9 cellular contexts compared by ENCODE assay signal in genomic region chr4:89829470-89830138, GRCh38. TPM values are rescaled to one million over a fixed set of nuclear protein-coding genes. Genes with fewer than 3 reads are reported as not detected.
DNase-seq lines count a peak whose midpoint lies in the region; ATAC-seq, FAIRE-seq and TF ChIP-seq lines count a peak whose summit lies in the region.
"Had no signal": no experiment of that assay in that cellular context is flagged by ENCODE, and none has a peak within 500 bp of the region (broad histone marks: within the 10 kb centered on the region; RNA-seq: fewer than 3 reads in every experiment).

No MANE protein-coding gene starts in this region.

- peak in 2 of 3 donors; percentile 26 to 62 for DNase-seq in CD4-positive, CD25-positive, alpha-beta regulatory T cell
- peak; percentile 41 for DNase-seq in activated T-helper 1 cell treated with anti-CD3 and anti-CD28 coated beads, Interleukin-12 subunit alpha, Interleukin-12 subunit beta, Interleukin-2, Interleukin-4 antibody, amounts not matched to agents 30 ng/mL and 10 ng/mL and 1 ng/mL, durations not matched to agents 14 hours and 24 hours and 36 hours (ENCODE audit: low spot score)
- DNase-seq in right lobe of liver (no peak), HUDEP-2 (lab: John Stamatoyannopoulos, UW; ENCODE audit: unreplicated experiment in 76 of 76) (no peak), kidney (no peak), NCI-H446 (lab: John Stamatoyannopoulos, UW) (no peak)

- no peak overlapping the region for H3K9ac ChIP-seq in kidney (ENCODE audit: low read length in 2 of 2)

- H3K4me1 ChIP-seq in CD4-positive, CD25-positive, alpha-beta regulatory T cell (ENCODE audit: control insufficient read depth, insufficient read depth, low read length, poor library complexity, severe bottlenecking): peaks cover 6% of the 10 kb centered on the region
- H3K4me1 ChIP-seq in right lobe of liver: no peaks in the 10 kb centered on the region
- no peaks in the 10 kb centered on the region for H3K4me1 ChIP-seq in kidney (ENCODE audit: control insufficient read depth in 1 of 2, insufficient read depth in 1 of 2, low read depth in 1 of 2, low read length in 2 of 2)

- peak; percentile 47 to 58 for ATAC-seq in CD4-positive, CD25-positive, alpha-beta regulatory T cell (ENCODE audit: low read depth in 2 of 2)
- ATAC-seq in GM19351 (IDR thresholded peaks at IDR 0.05; ENCODE audit: unreplicated experiment) (peak; percentile 96), HG03342 (IDR thresholded peaks at IDR 0.05; ENCODE audit: unreplicated experiment) (peak; percentile 87), right lobe of liver (peak; percentile 23 to 59 (median 32))

- H3K27ac ChIP-seq in CD4-positive, CD25-positive, alpha-beta regulatory T cell (ENCODE audit: insufficient read depth, low read length, poor library complexity, severe bottlenecking): no peak overlapping the region
- no peak overlapping the region for H3K27ac ChIP-seq in right lobe of liver
- no peak overlapping the region for H3K27ac ChIP-seq in kidney (ENCODE audit: low read depth in 2 of 2, low read length in 2 of 2)

- no peaks in the 10 kb centered on the region for H3K36me3 Mint-ChIP-seq in CD4-positive, CD25-positive, alpha-beta regulatory T cell
- peaks cover 2% of the 10 kb centered on the region for H3K36me3 Mint-ChIP-seq in activated T-helper 1 cell treated with anti-CD3 and anti-CD28 coated beads, Interleukin-12 subunit alpha, Interleukin-12 subunit beta, Interleukin-2, Interleukin-4 antibody, amounts not matched to agents 30 ng/mL and 10 ng/mL and 1 ng/mL, durations not matched to agents 14 hours and 24 hours and 36 hours (ENCODE audit: low read depth)

- 36% methylated on average over 7 of the region's 7 CpGs for WGBS in right lobe of liver (ENCODE audit: insufficient coverage, low coverage, low lambda C conversion rate, missing lambda C conversion rate)

- H3K27ac Mint-ChIP-seq in CD4-positive, CD25-positive, alpha-beta regulatory T cell: peak overlapping the region in 2 of 3 donors; percentile 1 to 73
- H3K27ac Mint-ChIP-seq in activated T-helper 1 cell treated with anti-CD3 and anti-CD28 coated beads, Interleukin-12 subunit alpha, Interleukin-12 subunit beta, Interleukin-2, Interleukin-4 antibody, amounts not matched to agents 30 ng/mL and 10 ng/mL and 1 ng/mL, durations not matched to agents 14 hours and 24 hours and 36 hours: peak overlapping the region; percentile 10

- peaks cover 7% of the 10 kb centered on the region for H3K27me3 ChIP-seq in CD4-positive, CD25-positive, alpha-beta regulatory T cell (ENCODE audit: control insufficient read depth, insufficient read depth, low read length)
- H3K27me3 ChIP-seq in right lobe of liver: no peaks in the 10 kb centered on the region

- intact Hi-C loops in activated T-helper 1 cell treated with anti-CD3 and anti-CD28 coated beads, Interleukin-12 subunit alpha, Interleukin-12 subunit beta, Interleukin-2, Interleukin-4 antibody, amounts not matched to agents 30 ng/mL and 10 ng/mL and 1 ng/mL, durations not matched to agents 14 hours and 24 hours and 36 hours (cut with micrococcal nuclease): loop anchor here (1.0 kb wide), 1 partner anchor 8 kb away; the partner anchor contains the start of gene SNCA
- intact Hi-C loops in right lobe of liver (cut with DNase I) (no loop called here), kidney (cut with DNase I) (no loop called here)

- H3K36me3 ChIP-seq in CD4-positive, CD25-positive, alpha-beta regulatory T cell (ENCODE audit: control insufficient read depth, insufficient read depth, low read length): no peaks in the 10 kb centered on the region
- no peaks in the 10 kb centered on the region for H3K36me3 ChIP-seq in right lobe of liver
- no peaks in the 10 kb centered on the region for H3K36me3 ChIP-seq in kidney (ENCODE audit: control insufficient read depth in 1 of 2, insufficient read depth in 2 of 2, low read length in 2 of 2)

- peak overlapping the region in 2 of 4 donors; percentile 61 to 65 for H3K4me3 Mint-ChIP-seq in CD4-positive, CD25-positive, alpha-beta regulatory T cell
- peak overlapping the region; percentile 12 for H3K4me3 Mint-ChIP-seq in activated T-helper 1 cell treated with anti-CD3 and anti-CD28 coated beads, Interleukin-12 subunit alpha, Interleukin-12 subunit beta, Interleukin-2, Interleukin-4 antibody, amounts not matched to agents 30 ng/mL and 10 ng/mL and 1 ng/mL, durations not matched to agents 14 hours and 24 hours and 36 hours
- H3K4me3 Mint-ChIP-seq: brain had no signal

- H3K4me3 ChIP-seq in CD4-positive, CD25-positive, alpha-beta regulatory T cell (ENCODE audit: low read depth, low read length): peak overlapping the region; percentile 42
- H3K4me3 ChIP-seq in right lobe of liver (no peak overlapping the region), kidney (ENCODE audit: low read length in 2 of 2) (no peak overlapping the region)

- FAIRE-seq in kidney (lab: Jason Lieb, UNC): no peak

- no peak for TF ChIP-seq POLR2A in right lobe of liver (IDR thresholded peaks at IDR 0.05)

- no peak for TF ChIP-seq CTCF in right lobe of liver (IDR thresholded peaks at IDR 0.05)
- no peak for TF ChIP-seq CTCF in kidney (IDR thresholded peaks at IDR 0.05; ENCODE audit: borderline replicate concordance, extremely low read depth, insufficient read depth)

- no peaks in the 10 kb centered on the region for H3K9me3 ChIP-seq in CD4-positive, CD25-positive, alpha-beta regulatory T cell (ENCODE audit: control insufficient read depth in 2 of 2, low read length in 2 of 2)
- H3K9me3 ChIP-seq in right lobe of liver (no peaks in the 10 kb centered on the region), kidney (ENCODE audit: control insufficient read depth in 1 of 2, low read length in 2 of 2) (no peaks in the 10 kb centered on the region)

- peaks cover 28% of the 10 kb centered on the region for H3K27me3 Mint-ChIP-seq in CD4-positive, CD25-positive, alpha-beta regulatory T cell
- H3K27me3 Mint-ChIP-seq in activated T-helper 1 cell treated with anti-CD3 and anti-CD28 coated beads, Interleukin-12 subunit alpha, Interleukin-12 subunit beta, Interleukin-2, Interleukin-4 antibody, amounts not matched to agents 30 ng/mL and 10 ng/mL and 1 ng/mL, durations not matched to agents 14 hours and 24 hours and 36 hours (ENCODE audit: insufficient read depth): peaks cover 10% of the 10 kb centered on the region

- peaks cover 0 to 2% (median 0%) of the 10 kb centered on the region in 7 donors for H3K9me3 Mint-ChIP-seq in CD4-positive, CD25-positive, alpha-beta regulatory T cell
- H3K9me3 Mint-ChIP-seq in activated T-helper 1 cell treated with anti-CD3 and anti-CD28 coated beads, Interleukin-12 subunit alpha, Interleukin-12 subunit beta, Interleukin-2, Interleukin-4 antibody, amounts not matched to agents 30 ng/mL and 10 ng/mL and 1 ng/mL, durations not matched to agents 14 hours and 24 hours and 36 hours: no peaks in the 10 kb centered on the region
- H3K9me3 Mint-ChIP-seq: brain had no signal

- H3K4me1 Mint-ChIP-seq in CD4-positive, CD25-positive, alpha-beta regulatory T cell: peaks cover 4 to 11% (median 10%) of the 10 kb centered on the region in 4 donors
- H3K4me1 Mint-ChIP-seq in activated T-helper 1 cell treated with anti-CD3 and anti-CD28 coated beads, Interleukin-12 subunit alpha, Interleukin-12 subunit beta, Interleukin-2, Interleukin-4 antibody, amounts not matched to agents 30 ng/mL and 10 ng/mL and 1 ng/mL, durations not matched to agents 14 hours and 24 hours and 36 hours (ENCODE audit: low read depth): peaks cover 22% of the 10 kb centered on the region

RNA-seq across cellular contexts. Expression of gene SNCA, which starts 7.4 kb away (rescaled TPM):
- total RNA-seq in CD4-positive, CD25-positive, alpha-beta regulatory T cell: 2.3 TPM
- polyA plus RNA-seq in CD4-positive, CD25-positive, alpha-beta regulatory T cell: 1 to 10 TPM in 1 of 4 donors, under 1 TPM in 1, not detected in 2; 0.29 to 1.9 TPM
- 0.18 and 1.1 TPM in 2 replicates for total RNA-seq in activated T-helper 1 cell treated with anti-CD3 and anti-CD28 coated beads, Interleukin-12 subunit alpha, Interleukin-12 subunit beta, Interleukin-2, Interleukin-4 antibody, amounts not matched to agents 30 ng/mL and 10 ng/mL and 1 ng/mL, durations not matched to agents 14 hours and 24 hours and 36 hours
- total RNA-seq in right lobe of liver (1 to 10 TPM in 3 of 6 experiments, under 1 TPM in 3; 0.43 to 5.1 (median 1.0) TPM), kidney (8.4 TPM)
- 17.1 TPM for polyA plus RNA-seq in kidney (ENCODE audit: insufficient read depth, low read depth, low replicate concordance)

Comparison
In these comparisons a context has a peak if more than half of its experiments do, and no peak if none do; other contexts are left out.
1. ATAC-seq: peak in every context shown above with its lines; median percentile 96 in GM19351; 87 in HG03342; 52 in CD4-positive, CD25-positive, alpha-beta regulatory T cell; 32 in right lobe of liver.
2. DNase-seq: peak in CD4-positive, CD25-positive, alpha-beta regulatory T cell (2 of 3) and activated T-helper 1 cell treated with anti-CD3 and anti-CD28 coated beads, Interleukin-12 subunit alpha, Interleukin-12 subunit beta, Interleukin-2, Interleukin-4 antibody, amounts not matched to agents 30 ng/mL and 10 ng/mL and 1 ng/mL, durations not matched to agents 14 hours and 24 hours and 36 hours (single experiment); none in right lobe of liver (0 of 3), HUDEP-2 (0 of 76), kidney (single experiment) and NCI-H446 (0 of 2).